ENCODE assay signal across 2 cellular contexts in genomic region chr12:12977231-12977630, GRCh38.
TF ChIP-seq lines count a peak whose summit lies in the region.

No MANE protein-coding gene starts in this region.

TF ChIP-seq in HEK293, 187 proteins besides CTCF, POLR2A, EP300 and RAD21:
- TF ChIP-seq, protein P1, sequence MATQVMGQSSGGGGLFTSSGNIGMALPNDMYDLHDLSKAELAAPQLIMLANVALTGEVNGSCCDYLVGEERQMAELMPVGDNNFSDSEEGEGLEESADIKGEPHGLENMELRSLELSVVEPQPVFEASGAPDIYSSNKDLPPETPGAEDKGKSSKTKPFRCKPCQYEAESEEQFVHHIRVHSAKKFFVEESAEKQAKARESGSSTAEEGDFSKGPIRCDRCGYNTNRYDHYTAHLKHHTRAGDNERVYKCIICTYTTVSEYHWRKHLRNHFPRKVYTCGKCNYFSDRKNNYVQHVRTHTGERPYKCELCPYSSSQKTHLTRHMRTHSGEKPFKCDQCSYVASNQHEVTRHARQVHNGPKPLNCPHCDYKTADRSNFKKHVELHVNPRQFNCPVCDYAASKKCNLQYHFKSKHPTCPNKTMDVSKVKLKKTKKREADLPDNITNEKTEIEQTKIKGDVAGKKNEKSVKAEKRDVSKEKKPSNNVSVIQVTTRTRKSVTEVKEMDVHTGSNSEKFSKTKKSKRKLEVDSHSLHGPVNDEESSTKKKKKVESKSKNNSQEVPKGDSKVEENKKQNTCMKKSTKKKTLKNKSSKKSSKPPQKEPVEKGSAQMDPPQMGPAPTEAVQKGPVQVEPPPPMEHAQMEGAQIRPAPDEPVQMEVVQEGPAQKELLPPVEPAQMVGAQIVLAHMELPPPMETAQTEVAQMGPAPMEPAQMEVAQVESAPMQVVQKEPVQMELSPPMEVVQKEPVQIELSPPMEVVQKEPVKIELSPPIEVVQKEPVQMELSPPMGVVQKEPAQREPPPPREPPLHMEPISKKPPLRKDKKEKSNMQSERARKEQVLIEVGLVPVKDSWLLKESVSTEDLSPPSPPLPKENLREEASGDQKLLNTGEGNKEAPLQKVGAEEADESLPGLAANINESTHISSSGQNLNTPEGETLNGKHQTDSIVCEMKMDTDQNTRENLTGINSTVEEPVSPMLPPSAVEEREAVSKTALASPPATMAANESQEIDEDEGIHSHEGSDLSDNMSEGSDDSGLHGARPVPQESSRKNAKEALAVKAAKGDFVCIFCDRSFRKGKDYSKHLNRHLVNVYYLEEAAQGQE (tag by site-specific recombination; IDR thresholded peaks at IDR 0.05): no peak
- peak; percentile 35; the same call in 1 of the 2 replicates for TF ChIP-seq ZNF121 (tag by site-specific recombination; IDR thresholded peaks at IDR 0.05)

TF ChIP-seq in HepG2, 621 proteins besides CTCF, POLR2A, EP300 and RAD21:
- TF ChIP-seq ZNF121 (CRISPR knock-in tag; IDR thresholded peaks at IDR 0.05) (0 out of 2 replicates have a peak, but pooled peaks have one; percentile 19), ZNF687 (CRISPR knock-in tag; IDR thresholded peaks at IDR 0.05) (no peak)
